ENCODE assay signal across 24 cellular contexts in the genomic region with DNA sequence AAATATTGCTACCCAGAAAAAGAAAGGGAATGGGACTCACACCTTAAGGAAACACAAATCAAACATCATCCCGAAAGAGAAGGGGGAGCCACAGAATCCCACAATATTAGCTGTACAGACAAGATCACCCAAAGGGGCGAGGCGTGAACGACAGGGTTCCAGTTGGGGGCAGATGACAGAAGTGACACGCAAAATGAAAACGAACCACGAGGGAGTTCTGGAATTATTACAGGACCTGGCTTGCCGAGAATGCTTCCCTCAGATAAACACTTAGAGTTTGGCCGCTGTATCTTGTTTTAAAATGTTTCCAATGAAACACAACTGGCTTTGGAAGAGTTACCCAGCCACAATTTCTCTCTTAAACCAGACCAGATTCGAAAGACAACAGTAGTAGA.
DNase-seq lines count a peak whose midpoint lies in the region; ATAC-seq, FAIRE-seq and TF ChIP-seq lines count a peak whose summit lies in the region.
"Had no signal": no experiment of that assay in that cellular context is flagged by ENCODE, and none has a peak within 500 bp of the region (broad histone marks: within the 10 kb centered on the region; RNA-seq: fewer than 3 reads in every experiment).

No MANE protein-coding gene starts in this region.

- H3K9me1 ChIP-seq in K562 (ENCODE audit: control insufficient read depth, insufficient read depth, low read length) (no peaks in the 10 kb centered on the region), keratinocyte (ENCODE audit: control insufficient read depth, extremely low read depth, insufficient read depth, low read length) (no peaks in the 10 kb centered on the region)

- H3K27me3 ChIP-seq in K562 (ENCODE audit: control insufficient read depth in 2 of 2, insufficient read depth in 2 of 2, low read length in 2 of 2) (peaks cover 0 to 11% of the 10 kb centered on the region in 2 experiments; a peak in 2 of 5 replicates), keratinocyte (ENCODE audit: control insufficient read depth, extremely low read depth, insufficient read depth, low read length) (peaks cover 14% of the 10 kb centered on the region)
- H3K27me3 ChIP-seq: BE2C had no signal

- no peaks in the 10 kb centered on the region for H3K36me3 ChIP-seq in K562 (ENCODE audit: control insufficient read depth, insufficient read depth, low read length)
- no peaks in the 10 kb centered on the region for H3K36me3 ChIP-seq in keratinocyte (ENCODE audit: control insufficient read depth in 2 of 2, extremely low read depth in 1 of 2, insufficient read depth in 2 of 2, low read length in 2 of 2)
- H3K36me3 ChIP-seq: BE2C had no signal

- H3K9ac ChIP-seq in K562 (ENCODE audit: insufficient read depth in 1 of 2, low read depth in 2 of 2, low read length in 2 of 2) (no peak overlapping the region), keratinocyte (ENCODE audit: control insufficient read depth, extremely low read depth, insufficient read depth, low read length) (peak overlapping the region; percentile 30)

- DNase-seq in AG09309 (ENCODE audit: low read depth) (no peak), K562 (ENCODE audit: extremely low read depth in 1 of 4, low spot score in 3 of 4) (no peak), keratinocyte (ENCODE audit: low read depth, low spot score) (no peak), sciatic nerve (ENCODE audit: low spot score) (no peak), retina (no peak), HuH-7.5 (ENCODE audit: low spot score) (no peak)
- no peak for DNase-seq in activated CD8-positive, alpha-beta memory T cell treated with anti-CD3 and anti-CD28 coated beads, Interleukin-2, amount 10 ng/mL, durations not matched to agents 7 days and 5 days
- DNase-seq: 8988T; activated CD4-positive, alpha-beta T cell treated with anti-CD3 and anti-CD28 coated beads for 4 hours; activated naive CD8-positive, alpha-beta T cell treated with anti-CD3 and anti-CD28 coated beads for 36 hours; BE2C; COR-L47; immature natural killer cell; mammary epithelial cell; naive B cell; NCI-H2171 treated with DMSO at 0.1 percent for 48 hours; SHP77 treated with DMSO at 0.1 percent for 48 hours; stimulated activated CD4-positive, alpha-beta T cell treated with anti-CD3 and anti-CD28 coated beads, Interleukin-4, amount 100 ng/mL, for 1 hour; T-helper 1 cell had no signal

- CTCF ChIA-PET in K562 (lab: Yijun Ruan, JAX; ENCODE audit: low intra/inter-chr PET ratio), result interaction anchor here (1.0 kb wide), 1 partner anchor 14 kb away, joined by 4 read pairs; no protein-coding TSS in a partner anchor
- CTCF ChIA-PET in activated CD8-positive, alpha-beta memory T cell treated with anti-CD3 and anti-CD28 coated beads, Interleukin-2, amount 10 ng/mL, durations not matched to agents 7 days and 5 days (lab: Charles Lee), result no interaction called here

- FAIRE-seq in K562 (lab: Jason Lieb, UNC) (no peak), keratinocyte (lab: Jason Lieb, UNC) (peak; percentile 67)
- FAIRE-seq: colon had no signal

- H3K27ac ChIP-seq in K562 (ENCODE audit: extremely low read depth, low read depth, low read length), result no peak overlapping the region
- H3K27ac ChIP-seq in keratinocyte (ENCODE audit: control insufficient read depth, insufficient read depth, low read length), result no peak overlapping the region

- H3K79me2 ChIP-seq in K562 (ENCODE audit: control insufficient read depth, insufficient read depth, low read length), result no peaks in the 10 kb centered on the region
- H3K79me2 ChIP-seq in keratinocyte (ENCODE audit: control insufficient read depth, insufficient read depth, low read length), result no peaks in the 10 kb centered on the region

- H3K36me3 Mint-ChIP-seq in activated CD8-positive, alpha-beta memory T cell treated with anti-CD3 and anti-CD28 coated beads, Interleukin-2, amount 10 ng/mL, durations not matched to agents 7 days and 5 days, result no peaks in the 10 kb centered on the region
- H3K36me3 Mint-ChIP-seq: type B pancreatic cell had no signal

- H3K9me3 Mint-ChIP-seq in activated CD8-positive, alpha-beta memory T cell treated with anti-CD3 and anti-CD28 coated beads, Interleukin-2, amount 10 ng/mL, durations not matched to agents 7 days and 5 days (ENCODE audit: low read depth), result no peaks in the 10 kb centered on the region
- H3K9me3 Mint-ChIP-seq: activated naive CD8-positive, alpha-beta T cell treated with anti-CD3 and anti-CD28 coated beads for 36 hours; activated T-helper 1 cell treated with anti-CD3 and anti-CD28 coated beads, Interleukin-12 subunit alpha, Interleukin-12 subunit beta, Interleukin-2, Interleukin-4 antibody, amounts not matched to agents 30 ng/mL and 10 ng/mL and 1 ng/mL, durations not matched to agents 14 hours and 24 hours and 36 hours; immature natural killer cell; naive B cell; stimulated activated naive CD8-positive, alpha-beta T cell treated with anti-CD3 and anti-CD28 coated beads, Interleukin-15, Interleukin-2, amounts not matched to agents 100 ng/mL and 50 ng/mL, for 24 hours; type B pancreatic cell had no signal

- POLR2A ChIA-PET in K562 (lab: Yijun Ruan, JAX), result no interaction called here

- TF ChIP-seq RAD21 in K562 (CRISPR knock-in tag; conservative IDR thresholded peaks at IDR 0.05 in 1 of 2, IDR thresholded peaks at IDR 0.05 in 1 of 2), result no peak

- H3K4me3 ChIP-seq in AG09309 (ENCODE audit: control insufficient read depth, low read depth, low read length) (peak overlapping the region; percentile 10), K562 (no peak overlapping the region), keratinocyte (ENCODE audit: control insufficient read depth in 2 of 3, extremely low read depth in 1 of 3, insufficient read depth in 2 of 3, low read depth in 1 of 3, low read length in 3 of 3) (peak overlapping the region in 2 of 3 experiments; percentile 43 to 62)

- H3K4me1 ChIP-seq in K562 (replicated peaks in 1 of 2; ENCODE audit: control insufficient read depth in 2 of 2, insufficient read depth in 2 of 2, low read length in 2 of 2) (no peaks in the 10 kb centered on the region), keratinocyte (ENCODE audit: control insufficient read depth, extremely low read depth, insufficient read depth, low read length) (peaks cover 5% of the 10 kb centered on the region)
- H3K4me1 ChIP-seq: BE2C had no signal

- intact Hi-C loops in K562 (cut with micrococcal nuclease) (loop anchor here (2.0 kb wide), 1 partner anchor 87 kb away; no protein-coding TSS in a partner anchor), sciatic nerve (cut with DNase I) (no loop called here)

- under 1% methylated on average over 10 of the region's 10 CpGs for WGBS in K562 (ENCODE audit: insufficient coverage, low coverage, missing lambda C conversion rate)

- no peaks in the 10 kb centered on the region for H4K20me1 ChIP-seq in K562 (replicated peaks; ENCODE audit: control insufficient read depth, insufficient read depth, low read length)
- H4K20me1 ChIP-seq in keratinocyte (ENCODE audit: control insufficient read depth, extremely low read depth, insufficient read depth, low read length), result no peaks in the 10 kb centered on the region

- H3K4me1 Mint-ChIP-seq in activated CD8-positive, alpha-beta memory T cell treated with anti-CD3 and anti-CD28 coated beads, Interleukin-2, amount 10 ng/mL, durations not matched to agents 7 days and 5 days, result no peaks in the 10 kb centered on the region
- H3K4me1 Mint-ChIP-seq: activated naive CD8-positive, alpha-beta T cell treated with anti-CD3 and anti-CD28 coated beads for 36 hours; immature natural killer cell had no signal

- no peak overlapping the region for H3K27ac Mint-ChIP-seq in activated CD8-positive, alpha-beta memory T cell treated with anti-CD3 and anti-CD28 coated beads, Interleukin-2, amount 10 ng/mL, durations not matched to agents 7 days and 5 days
- H3K27ac Mint-ChIP-seq: activated naive CD8-positive, alpha-beta T cell treated with anti-CD3 and anti-CD28 coated beads for 36 hours; activated T-helper 1 cell treated with anti-CD3 and anti-CD28 coated beads, Interleukin-12 subunit alpha, Interleukin-12 subunit beta, Interleukin-2, Interleukin-4 antibody, amounts not matched to agents 30 ng/mL and 10 ng/mL and 1 ng/mL, durations not matched to agents 14 hours and 24 hours and 36 hours; stimulated activated naive CD8-positive, alpha-beta T cell treated with anti-CD3 and anti-CD28 coated beads, Interleukin-15, Interleukin-2, amounts not matched to agents 100 ng/mL and 50 ng/mL, for 24 hours; type B pancreatic cell had no signal

- BruUV-seq in K562 (replicated peaks; lab: Mats Ljungman, UMichigan), result no TSS peak

- no peak for TF ChIP-seq CTCF in AG09309 (IDR thresholded peaks at IDR 0.05; ENCODE audit: control insufficient read depth, insufficient read depth, low read depth, low read length, missing control alignments)
- TF ChIP-seq CTCF in K562 (IDR thresholded peaks at IDR 0.05 in 2 of 3, conservative IDR thresholded peaks at IDR 0.05 in 1 of 3; ENCODE audit: insufficient read depth in 2 of 3, low read depth in 1 of 3, low read length in 3 of 3), result no peak
- no peak for TF ChIP-seq CTCF in keratinocyte (optimal IDR thresholded peaks at IDR 0.05 in 1 of 3, IDR thresholded peaks at IDR 0.05 in 1 of 3, conservative IDR thresholded peaks at IDR 0.05 in 1 of 3; ENCODE audit: extremely low read depth in 1 of 3, insufficient read depth in 2 of 3, low read length in 3 of 3)

- H2AFZ ChIP-seq in K562 (ENCODE audit: low read depth, low read length), result no peak overlapping the region
- peak overlapping the region; percentile 86 for H2AFZ ChIP-seq in keratinocyte (ENCODE audit: control insufficient read depth, low read length)

- H3K4me2 ChIP-seq in K562 (ENCODE audit: insufficient read depth, low read length) (no peak overlapping the region), keratinocyte (ENCODE audit: control insufficient read depth, extremely low read depth, insufficient read depth, low read depth, low read length) (peak overlapping the region; percentile 86)

- H3K9me3 ChIP-seq in K562 (replicated peaks; ENCODE audit: control insufficient read depth, insufficient read depth, low read depth, low read length) (no peaks in the 10 kb centered on the region), keratinocyte (ENCODE audit: control insufficient read depth, low read depth, low read length) (no peaks in the 10 kb centered on the region)
- H3K9me3 ChIP-seq: BE2C had no signal

- TF ChIP-seq POLR2A in K562 (conservative IDR thresholded peaks at IDR 0.05), result no peak

- in situ Hi-C loops in K562 (cut with MboI), result no loop called here

- TF ChIP-seq EP300 in K562 (IDR thresholded peaks at IDR 0.05; ENCODE audit: low read length), result no peak

- H3K4me3 Mint-ChIP-seq in activated CD8-positive, alpha-beta memory T cell treated with anti-CD3 and anti-CD28 coated beads, Interleukin-2, amount 10 ng/mL, durations not matched to agents 7 days and 5 days, result no peak overlapping the region
- H3K4me3 Mint-ChIP-seq: activated naive CD8-positive, alpha-beta T cell treated with anti-CD3 and anti-CD28 coated beads for 36 hours; activated T-helper 1 cell treated with anti-CD3 and anti-CD28 coated beads, Interleukin-12 subunit alpha, Interleukin-12 subunit beta, Interleukin-2, Interleukin-4 antibody, amounts not matched to agents 30 ng/mL and 10 ng/mL and 1 ng/mL, durations not matched to agents 14 hours and 24 hours and 36 hours; immature natural killer cell; naive B cell; stimulated activated naive CD8-positive, alpha-beta T cell treated with anti-CD3 and anti-CD28 coated beads, Interleukin-15, Interleukin-2, amounts not matched to agents 100 ng/mL and 50 ng/mL, for 24 hours; type B pancreatic cell had no signal

- no peaks in the 10 kb centered on the region for H3K27me3 Mint-ChIP-seq in activated CD8-positive, alpha-beta memory T cell treated with anti-CD3 and anti-CD28 coated beads, Interleukin-2, amount 10 ng/mL, durations not matched to agents 7 days and 5 days
- H3K27me3 Mint-ChIP-seq: activated naive CD8-positive, alpha-beta T cell treated with anti-CD3 and anti-CD28 coated beads for 36 hours; naive B cell; stimulated activated naive CD8-positive, alpha-beta T cell treated with anti-CD3 and anti-CD28 coated beads, Interleukin-15, Interleukin-2, amounts not matched to agents 100 ng/mL and 50 ng/mL, for 24 hours; type B pancreatic cell had no signal

- ATAC-seq in K562, result no peak
- peak; percentile 15 for ATAC-seq in sciatic nerve
- ATAC-seq in GM21786 (IDR thresholded peaks at IDR 0.05; ENCODE audit: unreplicated experiment), result no peak
- ATAC-seq in activated CD8-positive, alpha-beta memory T cell treated with anti-CD3 and anti-CD28 coated beads, Interleukin-2, amount 10 ng/mL, durations not matched to agents 7 days and 5 days, result no peak

- dilution Hi-C loops in keratinocyte (cut with MboI; ENCODE audit: extremely low pct_ligation_motif_present, low sequenced_read_pairs), result no loop called here
